In the genomic region with DNA sequence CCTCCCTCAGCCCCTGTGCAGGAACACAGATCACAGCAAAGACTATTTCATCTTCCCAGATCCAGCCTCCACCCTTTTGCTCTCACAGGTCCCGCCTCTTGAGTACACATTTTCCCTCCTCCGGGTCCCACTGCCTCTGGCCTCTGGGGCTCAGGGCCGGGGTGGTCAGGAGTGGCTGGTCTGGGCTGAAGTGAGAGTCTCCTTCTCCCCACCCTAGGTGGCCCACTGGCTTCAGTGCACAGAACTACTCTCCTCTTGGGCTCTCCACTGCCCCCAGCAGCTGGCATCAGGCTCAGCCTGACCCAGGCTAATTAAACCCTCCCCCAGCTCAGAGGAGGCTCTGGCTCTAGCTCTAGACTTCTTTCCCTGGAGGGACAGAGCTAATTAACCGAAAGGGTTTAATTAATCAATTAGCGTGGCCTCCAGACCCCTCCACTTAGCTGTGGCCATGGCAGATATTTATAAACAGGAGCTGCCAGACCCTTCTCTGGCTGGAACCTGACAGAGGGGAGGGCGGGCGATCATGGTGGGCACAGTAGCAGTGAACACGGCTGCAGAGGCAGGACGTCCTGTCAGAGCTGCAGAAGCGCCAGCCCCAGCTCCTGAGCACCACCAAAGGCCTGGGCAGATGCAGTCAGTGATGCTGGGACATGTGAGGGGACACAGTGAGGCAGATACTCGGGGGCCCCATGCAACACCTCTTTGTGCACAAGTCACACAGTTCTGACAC, we compare ENCODE assay signal across 10 cellular contexts. TPM values are rescaled to one million over a fixed set of nuclear protein-coding genes. Genes with fewer than 3 reads are reported as not detected.
DNase-seq lines count a peak whose midpoint lies in the region; ATAC-seq and TF ChIP-seq lines count a peak whose summit lies in the region.
"Had no signal": no experiment of that assay in that cellular context is flagged by ENCODE, and none has a peak within 500 bp of the region (broad histone marks: within the 10 kb centered on the region; RNA-seq: fewer than 3 reads in every experiment).

No MANE protein-coding gene starts in this region.

- intact Hi-C loops in Panc1 (cut with micrococcal nuclease; ENCODE audit: unreplicated experiment): no loop called here
- intact Hi-C loops in activated T-helper 2 cell treated with anti-CD3 and anti-CD28 coated beads, Interferon-gamma antibody, Interleukin-2, Interleukin-4, amounts not matched to agents 10 μg/mL and 5 μg/mL and 100 μg/mL, durations not matched to agents 14 hours and 24 hours and 36 hours (cut with micrococcal nuclease): no loop called here

- ATAC-seq in Panc1 (peak; percentile 54; the same call in 1 of the 2 replicates), HG02642 (IDR thresholded peaks at IDR 0.05; ENCODE audit: poor library complexity, unreplicated experiment) (no peak)

- no peak overlapping the region for H3K4me3 Mint-ChIP-seq in activated T-helper 2 cell treated with anti-CD3 and anti-CD28 coated beads, Interferon-gamma antibody, Interleukin-2, Interleukin-4, amounts not matched to agents 10 μg/mL and 5 μg/mL and 100 μg/mL, durations not matched to agents 14 hours and 24 hours and 36 hours (ENCODE audit: low read depth)

- CTCF ChIA-PET in Panc1 (lab: Charles Lee): no interaction called here

- TF ChIP-seq POLR2A in Peyer's patch (IDR thresholded peaks at IDR 0.05): no peak

- BruUV-seq in Panc1 (replicated peaks; lab: Mats Ljungman, UMichigan): no TSS peak

- H3K4me1 Mint-ChIP-seq in activated T-helper 2 cell treated with anti-CD3 and anti-CD28 coated beads, Interferon-gamma antibody, Interleukin-2, Interleukin-4, amounts not matched to agents 10 μg/mL and 5 μg/mL and 100 μg/mL, durations not matched to agents 14 hours and 24 hours and 36 hours (ENCODE audit: low read depth): no peaks in the 10 kb centered on the region

- no peak overlapping the region for H3K4me2 ChIP-seq in osteoblast (ENCODE audit: insufficient read depth, low read length)

- H3K27me3 ChIP-seq in Panc1 (ENCODE audit: control insufficient read depth, insufficient read depth, low read length): no peaks in the 10 kb centered on the region
- H3K27me3 ChIP-seq in osteoblast (ENCODE audit: insufficient read depth, low read length): no peaks in the 10 kb centered on the region
- no peaks in the 10 kb centered on the region for H3K27me3 ChIP-seq in Peyer's patch

- no peaks in the 10 kb centered on the region for H3K79me2 ChIP-seq in osteoblast (ENCODE audit: insufficient read depth, low read length)

- no peaks in the 10 kb centered on the region for H4K20me1 ChIP-seq in osteoblast (ENCODE audit: insufficient read depth, low read length)

- in situ Hi-C loops in Panc1 (cut with HindIII; ENCODE audit: low pct_unique_long_range_greater_than_20kb, low sequenced_read_pairs): loop anchor here (10.0 kb wide), 1 partner anchor 124 kb away; no protein-coding TSS in a partner anchor

- no peak for TF ChIP-seq CTCF in Panc1 (IDR thresholded peaks at IDR 0.05)
- peak; percentile 32 for TF ChIP-seq CTCF in fibroblast of the aortic adventitia (IDR thresholded peaks at IDR 0.05; ENCODE audit: insufficient read depth, low read length)
- peak; percentile 38 for TF ChIP-seq CTCF in osteoblast (IDR thresholded peaks at IDR 0.05; ENCODE audit: extremely low read depth, low read depth, low read length)
- no peak for TF ChIP-seq CTCF in Peyer's patch (IDR thresholded peaks at IDR 0.05)

- no peaks in the 10 kb centered on the region for H3K9me3 Mint-ChIP-seq in activated T-helper 2 cell treated with anti-CD3 and anti-CD28 coated beads, Interferon-gamma antibody, Interleukin-2, Interleukin-4, amounts not matched to agents 10 μg/mL and 5 μg/mL and 100 μg/mL, durations not matched to agents 14 hours and 24 hours and 36 hours

- DNase-seq in ELF-1 (ENCODE audit: low read depth, low spot score) (peak; percentile 51), Panc1 (ENCODE audit: low read depth, low spot score) (no peak), fibroblast of the aortic adventitia (ENCODE audit: low read depth) (no peak), osteoblast (ENCODE audit: insufficient read length, low spot score, missing footprints) (no peak), Peyer's patch (no peak)
- no peak for DNase-seq in activated T-helper 2 cell treated with anti-CD3 and anti-CD28 coated beads, Interferon-gamma antibody, Interleukin-2, Interleukin-4, amounts not matched to agents 10 μg/mL and 5 μg/mL and 100 μg/mL, durations not matched to agents 14 hours and 24 hours and 36 hours (ENCODE audit: low spot score)
- no peak for DNase-seq in activated CD4-positive, CD25-positive, alpha-beta regulatory T cell (lab: John Stamatoyannopoulos, UW)
- DNase-seq: MV-4-11 had no signal

- H3K36me3 ChIP-seq in Panc1 (ENCODE audit: control insufficient read depth, insufficient read depth, low read length): no peaks in the 10 kb centered on the region
- no peaks in the 10 kb centered on the region for H3K36me3 ChIP-seq in osteoblast (ENCODE audit: insufficient read depth, low read length)
- no peaks in the 10 kb centered on the region for H3K36me3 ChIP-seq in Peyer's patch

- H3K27ac ChIP-seq in Panc1 (ENCODE audit: low read length) (no peak overlapping the region), osteoblast (ENCODE audit: low read depth, low read length) (no peak overlapping the region), Peyer's patch (no peak overlapping the region)
- H3K27ac ChIP-seq: VCaP had no signal

- no peaks in the 10 kb centered on the region for H3K36me3 Mint-ChIP-seq in activated T-helper 2 cell treated with anti-CD3 and anti-CD28 coated beads, Interferon-gamma antibody, Interleukin-2, Interleukin-4, amounts not matched to agents 10 μg/mL and 5 μg/mL and 100 μg/mL, durations not matched to agents 14 hours and 24 hours and 36 hours (ENCODE audit: low read depth)

- POLR2A ChIA-PET in Panc1 (lab: Charles Lee): no interaction called here

- peaks cover 2% of the 10 kb centered on the region for H3K27me3 Mint-ChIP-seq in activated T-helper 2 cell treated with anti-CD3 and anti-CD28 coated beads, Interferon-gamma antibody, Interleukin-2, Interleukin-4, amounts not matched to agents 10 μg/mL and 5 μg/mL and 100 μg/mL, durations not matched to agents 14 hours and 24 hours and 36 hours (ENCODE audit: low read depth)

- no peaks in the 10 kb centered on the region for H3K9me3 ChIP-seq in Panc1 (ENCODE audit: control insufficient read depth, insufficient read depth, low read depth, low read length)
- H3K9me3 ChIP-seq in osteoblast (ENCODE audit: low read depth, low read length): no peaks in the 10 kb centered on the region
- H3K9me3 ChIP-seq in Peyer's patch: no peaks in the 10 kb centered on the region

- peak overlapping the region; percentile 35 for H2AFZ ChIP-seq in osteoblast (ENCODE audit: low read length)

- H3K4me3 ChIP-seq in Panc1 (ENCODE audit: low read depth in 2 of 2, low read length in 2 of 2): no peak overlapping the region
- H3K4me3 ChIP-seq in fibroblast of the aortic adventitia (ENCODE audit: low read depth, low read length): no peak overlapping the region
- H3K4me3 ChIP-seq in osteoblast (ENCODE audit: insufficient read depth, low read length): no peak overlapping the region
- H3K4me3 ChIP-seq in Peyer's patch: no peak overlapping the region

- H3K4me1 ChIP-seq in Panc1 (ENCODE audit: control insufficient read depth, insufficient read depth, low read length): peaks cover 4% of the 10 kb centered on the region
- peaks cover 11% of the 10 kb centered on the region for H3K4me1 ChIP-seq in osteoblast (ENCODE audit: insufficient read depth, low read length)
- no peaks in the 10 kb centered on the region for H3K4me1 ChIP-seq in Peyer's patch

- no peak overlapping the region for H3K27ac Mint-ChIP-seq in activated T-helper 2 cell treated with anti-CD3 and anti-CD28 coated beads, Interferon-gamma antibody, Interleukin-2, Interleukin-4, amounts not matched to agents 10 μg/mL and 5 μg/mL and 100 μg/mL, durations not matched to agents 14 hours and 24 hours and 36 hours

RNA-seq across cellular contexts. Expression of a gene that starts 15.1 kb away (rescaled TPM):
- total RNA-seq in Panc1 (2021; ENCODE audit: unreplicated experiment): 13.1 TPM
- 8.9 TPM for polyA plus RNA-seq in Panc1 (2012; ENCODE audit: insufficient read length)
- total RNA-seq in fibroblast of the aortic adventitia (ENCODE audit: low replicate concordance): 2.9 and 12.8 TPM in 2 replicates
- total RNA-seq in osteoblast: 12.7 and 13.8 TPM in 2 replicates
- total RNA-seq in activated T-helper 2 cell treated with anti-CD3 and anti-CD28 coated beads, Interferon-gamma antibody, Interleukin-2, Interleukin-4, amounts not matched to agents 10 μg/mL and 5 μg/mL and 100 μg/mL, durations not matched to agents 14 hours and 24 hours and 36 hours: 29.0 and 30.3 TPM in 2 replicates
- 1 to 10 TPM; 3.3 to 7.1 (median 6.0) TPM for total RNA-seq in Peyer's patch

RNA-seq across cellular contexts. Expression of a gene that starts 45.6 kb away (rescaled TPM):
- total RNA-seq in Panc1 (2021; ENCODE audit: unreplicated experiment) (696 TPM), fibroblast of the aortic adventitia (ENCODE audit: low replicate concordance) (155 and 1,532 TPM in 2 replicates), osteoblast (824 and 862 TPM in 2 replicates), Peyer's patch (100 to 1,000 TPM; 643 to 841 (median 711) TPM)
- 1,184 TPM for polyA plus RNA-seq in Panc1 (2012; ENCODE audit: insufficient read length)
- 1,666 and 1,693 TPM in 2 replicates for total RNA-seq in activated T-helper 2 cell treated with anti-CD3 and anti-CD28 coated beads, Interferon-gamma antibody, Interleukin-2, Interleukin-4, amounts not matched to agents 10 μg/mL and 5 μg/mL and 100 μg/mL, durations not matched to agents 14 hours and 24 hours and 36 hours

RNA-seq across cellular contexts. Expression of a gene that starts 57.9 kb away (rescaled TPM):
- 50.3 TPM for total RNA-seq in Panc1 (2021; ENCODE audit: unreplicated experiment)
- polyA plus RNA-seq in Panc1 (2012; ENCODE audit: insufficient read length): 110 TPM
- 26.7 and 28.7 TPM in 2 replicates for total RNA-seq in fibroblast of the aortic adventitia (ENCODE audit: low replicate concordance)
- 35.7 and 37.6 TPM in 2 replicates for total RNA-seq in osteoblast
- 62.8 and 64.6 TPM in 2 replicates for total RNA-seq in activated T-helper 2 cell treated with anti-CD3 and anti-CD28 coated beads, Interferon-gamma antibody, Interleukin-2, Interleukin-4, amounts not matched to agents 10 μg/mL and 5 μg/mL and 100 μg/mL, durations not matched to agents 14 hours and 24 hours and 36 hours
- 100 to 1,000 TPM in 3 of 4 donors, 10 to 100 TPM in 1; 95.7 to 977 (median 609) TPM for total RNA-seq in Peyer's patch

Comparison
In these comparisons a context has a peak if more than half of its experiments do, and no peak if none do; other contexts are left out.
1. CTCF ChIP-seq: peak in fibroblast of the aortic adventitia (single experiment) and osteoblast (single experiment); none in Panc1 (single experiment) and Peyer's patch (0 of 6).